8 cellular contexts compared by ENCODE assay signal in the genomic region with DNA sequence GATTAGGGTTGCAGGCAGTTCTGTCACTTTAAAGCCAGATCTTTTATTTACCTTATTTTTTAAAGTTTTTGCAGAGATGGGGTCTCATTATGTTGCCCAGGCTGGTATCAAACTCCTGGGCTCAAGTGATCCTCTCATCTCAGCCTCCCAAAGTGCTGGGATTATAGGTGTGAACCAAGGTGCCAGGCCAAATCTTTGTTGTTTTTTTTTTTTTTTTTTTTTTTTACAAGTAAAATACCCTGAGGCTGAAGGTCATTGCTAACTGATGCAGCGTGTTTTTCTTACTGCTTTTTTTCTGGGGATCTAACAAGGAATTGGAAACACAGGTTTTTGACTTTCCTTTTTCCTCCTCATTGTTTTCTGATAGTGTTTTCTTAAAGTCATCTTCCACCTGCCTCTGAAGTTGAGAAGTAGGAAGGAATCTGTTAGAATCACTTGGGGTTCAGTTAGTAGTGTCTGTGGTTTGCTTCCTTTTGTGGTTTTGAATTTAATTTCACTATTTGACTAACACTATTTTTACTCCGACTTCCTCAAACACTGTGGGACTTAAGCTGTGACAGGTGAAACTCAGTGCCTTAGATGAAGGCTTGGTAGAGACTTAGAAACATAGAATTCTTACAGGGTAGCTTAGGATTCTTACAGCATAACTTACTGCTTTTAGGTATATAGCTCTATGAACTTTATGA. TPM values are rescaled to one million over a fixed set of nuclear protein-coding genes. Genes with fewer than 3 reads are reported as not detected.
DNase-seq lines count a peak whose midpoint lies in the region; ATAC-seq and TF ChIP-seq lines count a peak whose summit lies in the region.

No MANE protein-coding gene starts in this region.

- H3K4me3 ChIP-seq in OCI-LY3 (ENCODE audit: low read length) (peak overlapping the region; percentile 48), coronary artery (no peak overlapping the region)

- peaks cover 22% of the 10 kb centered on the region for H3K4me1 Mint-ChIP-seq in mesothelial cell of epicardium

- peaks cover 26% of the 10 kb centered on the region for H3K36me3 ChIP-seq in OCI-LY3 (replicated peaks; ENCODE audit: low read depth, low read length)

- H3K4me3 Mint-ChIP-seq in mesothelial cell of epicardium = no peak overlapping the region

- H3K36me3 Mint-ChIP-seq in mesothelial cell of epicardium = peaks cover 4% of the 10 kb centered on the region

- H4K20me1 ChIP-seq in OCI-LY3 (ENCODE audit: insufficient read depth, low read length) = peaks cover 88% of the 10 kb centered on the region

- H3K9me3 Mint-ChIP-seq in mesothelial cell of epicardium = no peaks in the 10 kb centered on the region

- ATAC-seq in activated CD4-positive, CD25-positive, alpha-beta regulatory T cell treated with anti-CD3 and anti-CD28 coated beads, Interleukin-2, amount 50 U/mL, for 24 hours = peak; percentile 87 to 88
- peak; percentile 97 for ATAC-seq in HG02852 (IDR thresholded peaks at IDR 0.05; ENCODE audit: unreplicated experiment)

- H2AFZ ChIP-seq in OCI-LY3 (ENCODE audit: low read depth, low read length) = no peak overlapping the region

- H3K27ac ChIP-seq in OCI-LY3 (ENCODE audit: low read length) = peak overlapping the region; percentile 48
- H3K27ac ChIP-seq in coronary artery = no peak overlapping the region

- no peaks in the 10 kb centered on the region for H3K27me3 ChIP-seq in OCI-LY3 (ENCODE audit: low read depth, low read length)

- H3K4me1 ChIP-seq in OCI-LY3 (ENCODE audit: low read length) = peaks cover 23% of the 10 kb centered on the region

- no peak for TF ChIP-seq CTCF in OCI-LY3 (IDR thresholded peaks at IDR 0.05; ENCODE audit: low read depth, low read length)
- no peak for TF ChIP-seq CTCF in mesothelial cell of epicardium (IDR thresholded peaks at IDR 0.05; ENCODE audit: unreplicated experiment)
- no peak for TF ChIP-seq CTCF in coronary artery (IDR thresholded peaks at IDR 0.05)

- no peaks in the 10 kb centered on the region for H3K9me3 ChIP-seq in OCI-LY3 (ENCODE audit: insufficient read depth, low read length)

- DNase-seq in activated CD4-positive, CD25-positive, alpha-beta regulatory T cell (lab: John Stamatoyannopoulos, UW) = no peak
- no peak for DNase-seq in mesothelial cell of epicardium (ENCODE audit: low spot score in 2 of 2, unreplicated experiment in 2 of 2)
- DNase-seq in coronary artery (ENCODE audit: low spot score) = no peak
- DNase-seq in SHP77 treated with DMSO at 0.1 percent for 48 hours (lab: John Stamatoyannopoulos, UW) = no peak
- no peak for DNase-seq in AG08396 (ENCODE audit: low spot score)

- H3K27ac Mint-ChIP-seq in mesothelial cell of epicardium = peak overlapping the region; percentile 75

- H3K4me2 ChIP-seq in OCI-LY3 (ENCODE audit: low read length) = peak overlapping the region; percentile 79

- peaks cover 85% of the 10 kb centered on the region for H3K79me2 ChIP-seq in OCI-LY3 (ENCODE audit: low read length)

- H3K9ac ChIP-seq in OCI-LY3 (ENCODE audit: low read length) = no peak overlapping the region

- H3K27me3 Mint-ChIP-seq in mesothelial cell of epicardium (ENCODE audit: low read depth) = no peaks in the 10 kb centered on the region

RNA-seq across cellular contexts. Expression of a gene that starts 22.2 kb away (rescaled TPM):
- total RNA-seq in mesothelial cell of epicardium = 192 to 201 TPM (median 192 TPM) in 3 replicates
